Comparison of ENCODE assay signal across 1 cellular context in the genomic region with DNA sequence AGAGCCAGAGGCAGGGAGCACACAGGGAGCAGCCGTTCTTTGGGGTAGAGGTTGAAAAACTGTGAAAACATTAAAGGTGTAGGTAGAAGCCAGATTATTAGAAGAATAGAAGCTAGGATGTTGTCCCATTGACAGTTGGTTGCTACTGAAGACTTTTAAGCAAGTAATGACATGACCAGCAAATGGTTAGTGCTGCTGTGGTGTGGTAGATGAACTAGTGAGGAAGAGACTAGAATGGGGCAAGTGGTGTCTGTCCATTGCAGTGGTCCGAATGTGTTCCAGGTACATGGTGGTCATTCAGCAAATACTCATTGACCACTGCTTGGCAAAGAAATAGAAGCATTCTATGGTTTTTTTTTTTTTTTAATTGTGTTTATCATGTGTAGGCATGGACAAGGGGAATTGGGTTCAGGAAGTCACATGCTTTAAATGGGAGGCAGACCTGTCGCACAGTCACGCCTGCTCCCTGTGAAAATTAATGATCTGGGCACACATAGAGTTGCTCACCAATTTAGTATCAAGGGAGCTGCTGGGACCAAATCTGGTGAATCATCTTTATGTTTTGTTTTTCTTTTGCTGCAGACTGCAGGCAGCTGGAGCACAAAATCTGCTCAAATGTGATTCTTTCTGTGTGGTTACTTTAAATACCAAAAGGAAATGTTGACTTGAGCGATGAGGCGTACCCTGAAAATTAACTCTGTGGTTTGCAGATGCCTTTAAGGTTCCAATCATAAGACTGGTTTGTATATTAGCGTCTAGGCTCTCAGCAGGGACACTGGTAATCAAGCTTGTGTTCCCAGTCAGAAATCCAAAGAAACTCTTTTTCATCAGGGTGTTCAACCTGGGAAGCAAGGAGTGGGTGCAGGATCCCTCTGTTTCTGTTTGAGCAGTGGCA.
TF ChIP-seq lines count a peak whose summit lies in the region.

No MANE protein-coding gene starts in this region.

TF ChIP-seq in IMR-90, 13 proteins besides CTCF, POLR2A, EP300 and RAD21 (continued from another document):
- TF ChIP-seq, protein P1, sequence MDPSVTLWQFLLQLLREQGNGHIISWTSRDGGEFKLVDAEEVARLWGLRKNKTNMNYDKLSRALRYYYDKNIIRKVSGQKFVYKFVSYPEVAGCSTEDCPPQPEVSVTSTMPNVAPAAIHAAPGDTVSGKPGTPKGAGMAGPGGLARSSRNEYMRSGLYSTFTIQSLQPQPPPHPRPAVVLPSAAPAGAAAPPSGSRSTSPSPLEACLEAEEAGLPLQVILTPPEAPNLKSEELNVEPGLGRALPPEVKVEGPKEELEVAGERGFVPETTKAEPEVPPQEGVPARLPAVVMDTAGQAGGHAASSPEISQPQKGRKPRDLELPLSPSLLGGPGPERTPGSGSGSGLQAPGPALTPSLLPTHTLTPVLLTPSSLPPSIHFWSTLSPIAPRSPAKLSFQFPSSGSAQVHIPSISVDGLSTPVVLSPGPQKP (IDR thresholded peaks at IDR 0.05; ENCODE audit: borderline replicate concordance, low read depth, low read length): no peak
- TF ChIP-seq SMC3 (IDR thresholded peaks at IDR 0.05; ENCODE audit: low read depth, low read length): no peak
- TF ChIP-seq MAFK (IDR thresholded peaks at IDR 0.05; ENCODE audit: low read depth, low read length): no peak
- TF ChIP-seq MXI1 (IDR thresholded peaks at IDR 0.05; ENCODE audit: borderline replicate concordance, low read depth, low read length): no peak
- TF ChIP-seq, protein P2, sequence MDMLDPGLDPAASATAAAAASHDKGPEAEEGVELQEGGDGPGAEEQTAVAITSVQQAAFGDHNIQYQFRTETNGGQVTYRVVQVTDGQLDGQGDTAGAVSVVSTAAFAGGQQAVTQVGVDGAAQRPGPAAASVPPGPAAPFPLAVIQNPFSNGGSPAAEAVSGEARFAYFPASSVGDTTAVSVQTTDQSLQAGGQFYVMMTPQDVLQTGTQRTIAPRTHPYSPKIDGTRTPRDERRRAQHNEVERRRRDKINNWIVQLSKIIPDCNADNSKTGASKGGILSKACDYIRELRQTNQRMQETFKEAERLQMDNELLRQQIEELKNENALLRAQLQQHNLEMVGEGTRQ (IDR thresholded peaks at IDR 0.05; ENCODE audit: low read depth, low read length): 0 out of 2 replicates have a peak, but pooled peaks have one; percentile 15
- TF ChIP-seq NFE2L2 (IDR thresholded peaks at IDR 0.05; ENCODE audit: low read depth, low read length): no peak
- no peak; the same call in 1 of the 2 replicates for TF ChIP-seq FOS (IDR thresholded peaks at IDR 0.05; ENCODE audit: low read depth, low read length)
- no peak for TF ChIP-seq CEBPB (IDR thresholded peaks at IDR 0.05; ENCODE audit: low read depth, low read length)
- no peak for TF ChIP-seq MAZ (IDR thresholded peaks at IDR 0.05; ENCODE audit: borderline replicate concordance, low read depth, low read length)
- TF ChIP-seq RCOR1 (IDR thresholded peaks at IDR 0.05; ENCODE audit: insufficient replicate concordance, low read length): peak; percentile 58
- TF ChIP-seq RFX5 (IDR thresholded peaks at IDR 0.05; ENCODE audit: low read depth, low read length): no peak
